In the genomic region with DNA sequence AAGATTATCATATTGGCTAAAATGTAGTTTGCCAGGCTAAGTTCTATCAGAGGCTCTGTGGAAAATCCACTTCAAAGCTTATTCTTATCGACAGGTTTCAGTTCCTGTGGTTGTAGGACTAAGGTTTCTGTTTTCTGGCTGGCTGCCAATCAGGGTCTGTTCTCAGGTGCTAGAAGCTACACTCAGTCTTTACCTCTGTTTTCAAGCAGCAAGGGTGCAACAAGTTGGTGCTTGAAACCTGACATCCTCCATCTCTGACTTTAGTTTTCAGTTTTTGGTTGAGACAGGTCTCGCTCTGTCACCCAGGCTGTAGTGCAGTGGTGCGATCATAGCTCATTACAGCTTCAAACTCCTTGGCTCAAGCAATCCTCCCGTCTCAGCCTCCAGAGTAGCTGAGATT, we compare ENCODE assay signal across 9 cellular contexts. TPM values are rescaled to one million over a fixed set of nuclear protein-coding genes. Genes with fewer than 3 reads are reported as not detected.
A peak's percentile ranks its signal among the peaks of the same experiment; 100 is the strongest.
DNase-seq lines count a peak whose midpoint lies in the region; ATAC-seq, FAIRE-seq and TF ChIP-seq lines count a peak whose summit lies in the region.
"Had no signal": no experiment of that assay in that cellular context is flagged by ENCODE, and none has a peak within 500 bp of the region (broad histone marks: within the 10 kb centered on the region; RNA-seq: fewer than 3 reads in every experiment).

No MANE protein-coding gene starts in this region.

- intact Hi-C loops in CD8-positive, alpha-beta T cell (cut with DNase I, micrococcal nuclease) = no loop called here
- intact Hi-C loops in activated T-helper 2 cell treated with anti-CD3 and anti-CD28 coated beads, Interferon-gamma antibody, Interleukin-2, Interleukin-4, amounts not matched to agents 10 μg/mL and 5 μg/mL and 100 μg/mL, durations not matched to agents 14 hours and 24 hours and 36 hours (cut with micrococcal nuclease) = loop anchor here (1.0 to 2.0 kb wide), 4 partner anchors 9 to 38 kb away; no protein-coding TSS in a partner anchor
- intact Hi-C loops in lower lobe of right lung (cut with DNase I) (no loop called here), pancreas (cut with DNase I) (loop anchor here in 1 of 3 donors (10.0 kb wide), 1 partner anchor 82 kb away; a partner anchor contains a TSS)

- 93 to 95% methylated on average over 4 of the region's 4 CpGs for WGBS in pancreas, 2 donors

- no peak overlapping the region for H3K27ac ChIP-seq in CD8-positive, alpha-beta T cell (ENCODE audit: low read depth, low read length)
- H3K27ac ChIP-seq in lower lobe of right lung = no peak overlapping the region
- H3K27ac ChIP-seq in pancreas = no peak overlapping the region

- H3K4me1 Mint-ChIP-seq in CD8-positive, alpha-beta T cell (ENCODE audit: low read depth) = peaks cover 16% of the 10 kb centered on the region
- peaks cover 44% of the 10 kb centered on the region for H3K4me1 Mint-ChIP-seq in activated T-helper 2 cell treated with anti-CD3 and anti-CD28 coated beads, Interferon-gamma antibody, Interleukin-2, Interleukin-4, amounts not matched to agents 10 μg/mL and 5 μg/mL and 100 μg/mL, durations not matched to agents 14 hours and 24 hours and 36 hours (ENCODE audit: low read depth)

- no peak overlapping the region for H3K4me3 ChIP-seq in CD8-positive, alpha-beta T cell (ENCODE audit: low read depth, low read length)
- no peak overlapping the region for H3K4me3 ChIP-seq in Jurkat, Clone E6-1 (ENCODE audit: low read length)
- H3K4me3 ChIP-seq in lower lobe of right lung = no peak overlapping the region
- no peak overlapping the region for H3K4me3 ChIP-seq in pancreas

- H3K27ac Mint-ChIP-seq in CD8-positive, alpha-beta T cell = no peak overlapping the region
- H3K27ac Mint-ChIP-seq in activated T-helper 2 cell treated with anti-CD3 and anti-CD28 coated beads, Interferon-gamma antibody, Interleukin-2, Interleukin-4, amounts not matched to agents 10 μg/mL and 5 μg/mL and 100 μg/mL, durations not matched to agents 14 hours and 24 hours and 36 hours = peak overlapping the region; percentile 58

- no peak for TF ChIP-seq CTCF in CD8-positive, alpha-beta T cell (IDR thresholded peaks at IDR 0.05)
- TF ChIP-seq CTCF in lower lobe of right lung (IDR thresholded peaks at IDR 0.05) (no peak), pancreas (IDR thresholded peaks at IDR 0.05) (no peak)

- peaks cover 2% of the 10 kb centered on the region for H3K9me3 Mint-ChIP-seq in CD8-positive, alpha-beta T cell
- H3K9me3 Mint-ChIP-seq in activated T-helper 2 cell treated with anti-CD3 and anti-CD28 coated beads, Interferon-gamma antibody, Interleukin-2, Interleukin-4, amounts not matched to agents 10 μg/mL and 5 μg/mL and 100 μg/mL, durations not matched to agents 14 hours and 24 hours and 36 hours = no peaks in the 10 kb centered on the region

- no peak overlapping the region for H3K4me3 Mint-ChIP-seq in CD8-positive, alpha-beta T cell
- no peak overlapping the region for H3K4me3 Mint-ChIP-seq in activated T-helper 2 cell treated with anti-CD3 and anti-CD28 coated beads, Interferon-gamma antibody, Interleukin-2, Interleukin-4, amounts not matched to agents 10 μg/mL and 5 μg/mL and 100 μg/mL, durations not matched to agents 14 hours and 24 hours and 36 hours (ENCODE audit: low read depth)

- no peaks in the 10 kb centered on the region for H3K27me3 ChIP-seq in CD8-positive, alpha-beta T cell (ENCODE audit: insufficient read depth, low read length)
- H3K27me3 ChIP-seq in lower lobe of right lung (ENCODE audit: low read depth) (no peaks in the 10 kb centered on the region), pancreas (no peaks in the 10 kb centered on the region)

- H3K9me3 ChIP-seq in CD8-positive, alpha-beta T cell (ENCODE audit: low read length) = no peaks in the 10 kb centered on the region
- H3K9me3 ChIP-seq in lower lobe of right lung (no peaks in the 10 kb centered on the region), pancreas (no peaks in the 10 kb centered on the region)

- CTCF ChIA-PET in CD8-positive, alpha-beta T cell (lab: Charles Lee) = interaction anchor here (1.6 kb wide), 1 partner anchor 8 kb away, joined by 5 read pairs; no protein-coding TSS in a partner anchor

- peaks cover 77% of the 10 kb centered on the region for H3K36me3 Mint-ChIP-seq in CD8-positive, alpha-beta T cell
- peaks cover 79% of the 10 kb centered on the region for H3K36me3 Mint-ChIP-seq in activated T-helper 2 cell treated with anti-CD3 and anti-CD28 coated beads, Interferon-gamma antibody, Interleukin-2, Interleukin-4, amounts not matched to agents 10 μg/mL and 5 μg/mL and 100 μg/mL, durations not matched to agents 14 hours and 24 hours and 36 hours (ENCODE audit: low read depth)

- no peak for FAIRE-seq in pancreas (lab: Jason Lieb, UNC)

- POLR2A ChIA-PET in CD8-positive, alpha-beta T cell (lab: Charles Lee) = interaction anchor here (1.1 kb wide), 1 partner anchor 9 kb away, joined by 4 read pairs; no protein-coding TSS in a partner anchor

- H3K4me1 ChIP-seq in CD8-positive, alpha-beta T cell (ENCODE audit: insufficient read depth, low read length) = no peaks in the 10 kb centered on the region
- H3K4me1 ChIP-seq in lower lobe of right lung (no peaks in the 10 kb centered on the region), pancreas (no peaks in the 10 kb centered on the region)

- peaks cover 44% of the 10 kb centered on the region for H3K36me3 ChIP-seq in CD8-positive, alpha-beta T cell (ENCODE audit: insufficient read depth, low read length)
- H3K36me3 ChIP-seq in lower lobe of right lung = peaks cover 85% of the 10 kb centered on the region
- H3K36me3 ChIP-seq in pancreas = peaks cover 0 to 39% (median 2%) of the 10 kb centered on the region in 3 donors

- ATAC-seq in CD8-positive, alpha-beta T cell = peak; percentile 42
- peak; percentile 79 for ATAC-seq in GM21367 (IDR thresholded peaks at IDR 0.05; ENCODE audit: unreplicated experiment)
- ATAC-seq in lower lobe of right lung = no peak
- no peak for ATAC-seq in pancreas

- no peaks in the 10 kb centered on the region for H3K27me3 Mint-ChIP-seq in CD8-positive, alpha-beta T cell (ENCODE audit: low read depth)
- no peaks in the 10 kb centered on the region for H3K27me3 Mint-ChIP-seq in activated T-helper 2 cell treated with anti-CD3 and anti-CD28 coated beads, Interferon-gamma antibody, Interleukin-2, Interleukin-4, amounts not matched to agents 10 μg/mL and 5 μg/mL and 100 μg/mL, durations not matched to agents 14 hours and 24 hours and 36 hours (ENCODE audit: low read depth)

- DNase-seq in CD8-positive, alpha-beta T cell = peak in 5 of 7 experiments; percentile 25 to 42 (median 39)
- peak; percentile 98 for DNase-seq in Jurkat, Clone E6-1 (ENCODE audit: low read depth, low spot score)
- peak; percentile 80 for DNase-seq in activated T-helper 2 cell treated with anti-CD3 and anti-CD28 coated beads, Interferon-gamma antibody, Interleukin-2, Interleukin-4, amounts not matched to agents 10 μg/mL and 5 μg/mL and 100 μg/mL, durations not matched to agents 14 hours and 24 hours and 36 hours (ENCODE audit: low spot score)
- DNase-seq in lower lobe of right lung (no peak), pancreas (no peak), NCI-H1092 treated with DMSO at 0.1 percent for 48 hours (lab: John Stamatoyannopoulos, UW) (no peak), inferior parietal cortex (ENCODE audit: extremely low spot score) (no peak)

RNA-seq across cellular contexts. Expression of a gene that starts 15.3 kb away (rescaled TPM):
- total RNA-seq in CD8-positive, alpha-beta T cell = not detected
- polyA plus RNA-seq in Jurkat, Clone E6-1 (2012; ENCODE audit: insufficient read depth, insufficient read length) = not detected
- total RNA-seq in activated T-helper 2 cell treated with anti-CD3 and anti-CD28 coated beads, Interferon-gamma antibody, Interleukin-2, Interleukin-4, amounts not matched to agents 10 μg/mL and 5 μg/mL and 100 μg/mL, durations not matched to agents 14 hours and 24 hours and 36 hours = not detected in 2 replicates
- total RNA-seq in lower lobe of right lung (not detected), pancreas (not detected)
- polyA plus RNA-seq in pancreas = not detected
- total RNA-seq: liver had no signal
- polyA plus RNA-seq: liver had no signal

RNA-seq across cellular contexts. Expression of a gene that starts 25.6 kb away (rescaled TPM):
- 10 to 100 TPM; 11.5 to 12.2 TPM for total RNA-seq in CD8-positive, alpha-beta T cell
- 22.8 TPM for polyA plus RNA-seq in Jurkat, Clone E6-1 (2012; ENCODE audit: insufficient read depth, insufficient read length)
- 48.2 TPM in 2 replicates for total RNA-seq in activated T-helper 2 cell treated with anti-CD3 and anti-CD28 coated beads, Interferon-gamma antibody, Interleukin-2, Interleukin-4, amounts not matched to agents 10 μg/mL and 5 μg/mL and 100 μg/mL, durations not matched to agents 14 hours and 24 hours and 36 hours
- 42.5 TPM for total RNA-seq in lower lobe of right lung
- 10 to 100 TPM in 5 of 6 donors, 1 to 10 TPM in 1; 9.9 to 29.8 (median 12.4) TPM for total RNA-seq in pancreas
- 10 to 100 TPM in 1 of 2 donors, 1 to 10 TPM in 1; 6.9 to 17.0 TPM for polyA plus RNA-seq in pancreas

Comparison
In these comparisons a context has a peak if more than half of its experiments do, and no peak if none do; other contexts are left out.
1. ATAC-seq: peak in CD8-positive, alpha-beta T cell (single experiment) and GM21367 (single experiment); none in lower lobe of right lung (0 of 2) and pancreas (0 of 4).
2. DNase-seq: peak in CD8-positive, alpha-beta T cell (5 of 7), Jurkat, Clone E6-1 (single experiment) and activated T-helper 2 cell treated with anti-CD3 and anti-CD28 coated beads, Interferon-gamma antibody, Interleukin-2, Interleukin-4, amounts not matched to agents 10 μg/mL and 5 μg/mL and 100 μg/mL, durations not matched to agents 14 hours and 24 hours and 36 hours (single experiment); none in lower lobe of right lung (single experiment), pancreas (0 of 6), NCI-H1092 treated with DMSO at 0.1 percent for 48 hours (single experiment) and inferior parietal cortex (single experiment).